In genomic region chr15:99562238-99562637, GRCh38 we compare ENCODE assay signal across 21 cellular contexts.
"Had no signal": no experiment of that assay in that cellular context is flagged by ENCODE, and none has a peak within 500 bp of the region (broad histone marks: within the 10 kb centered on the region; RNA-seq: fewer than 3 reads in every experiment).

No MANE protein-coding gene starts in this region.

- H3K36me3 ChIP-seq: neutrophil, tibial nerve, vagina had no signal

- H3K4me3 Mint-ChIP-seq: activated CD8-positive, alpha-beta T cell treated with anti-CD3 and anti-CD28 coated beads for 36 hours; stimulated activated effector memory CD8-positive, alpha-beta T cell treated with anti-CD3 and anti-CD28 coated beads, Interleukin-12 subunit alpha, Interleukin-12 subunit beta, amount 100 ng/mL, for 72 hours; WTC11 had no signal

- H3K4me2 ChIP-seq: hepatocyte had no signal

- H3K9me3 ChIP-seq: mucosa of descending colon, neutrophil, tibial nerve, vagina had no signal

- DNase-seq: activated CD4-positive, alpha-beta T cell treated with anti-CD3 and anti-CD28 coated beads for 48 hours; activated CD8-positive, alpha-beta memory T cell treated with anti-CD3 and anti-CD28 coated beads, Interleukin-2, amount 50 U/mL, for 4 hours; activated CD8-positive, alpha-beta T cell treated with anti-CD3 and anti-CD28 coated beads for 36 hours; activated gamma-delta T cell; activated T-cell treated with anti-CD3 and anti-CD28 coated beads, Interleukin-2, amount 50 U/mL, for 48 hours; caudate nucleus; islet precursor cell; mucosa of descending colon; naive thymus-derived CD8-positive, alpha-beta T cell; stimulated activated CD4-positive, alpha-beta T cell treated with anti-CD3 and anti-CD28 coated beads, Interleukin-12 subunit alpha, Interleukin-12 subunit beta, amount 100 ng/mL, for 4 hours; stimulated activated CD4-positive, alpha-beta T cell treated with anti-CD3 and anti-CD28 coated beads, Interleukin-2, amount 100 ng/mL, for 24 hours; T-helper 9 cell had no signal

- FAIRE-seq: colon had no signal

- H3K4me3 ChIP-seq: hepatocyte, mucosa of descending colon, tibial nerve, vagina had no signal

- H2AFZ ChIP-seq: hepatocyte had no signal

- H3K27ac ChIP-seq: hepatocyte, neutrophil, vagina had no signal

- H3K27me3 Mint-ChIP-seq: naive thymus-derived CD8-positive, alpha-beta T cell had no signal

- H3K36me3 Mint-ChIP-seq: naive thymus-derived CD8-positive, alpha-beta T cell; WTC11 had no signal

- ATAC-seq: activated CD8-positive, alpha-beta T cell treated with anti-CD3 and anti-CD28 coated beads for 36 hours; activated naive CD4-positive, alpha-beta T cell treated with anti-CD3 and anti-CD28 coated beads, Interleukin-2, amount 50 U/mL, for 72 hours; esophagus mucosa; mucosa of descending colon; naive thymus-derived CD8-positive, alpha-beta T cell; stimulated activated effector memory CD8-positive, alpha-beta T cell treated with anti-CD3 and anti-CD28 coated beads, Interleukin-12 subunit alpha, Interleukin-12 subunit beta, amount 100 ng/mL, for 72 hours; WTC11 had no signal

- H3K9me3 Mint-ChIP-seq: activated CD8-positive, alpha-beta T cell treated with anti-CD3 and anti-CD28 coated beads for 36 hours; activated naive CD4-positive, alpha-beta T cell treated with anti-CD3 and anti-CD28 coated beads, Interleukin-2, amount 50 U/mL, for 72 hours; naive thymus-derived CD8-positive, alpha-beta T cell; stimulated activated effector memory CD8-positive, alpha-beta T cell treated with anti-CD3 and anti-CD28 coated beads, Interleukin-12 subunit alpha, Interleukin-12 subunit beta, amount 100 ng/mL, for 72 hours; WTC11 had no signal

- H3K27ac Mint-ChIP-seq: activated CD8-positive, alpha-beta T cell treated with anti-CD3 and anti-CD28 coated beads for 36 hours; activated naive CD4-positive, alpha-beta T cell treated with anti-CD3 and anti-CD28 coated beads, Interleukin-2, amount 50 U/mL, for 72 hours; WTC11 had no signal

- H3K27me3 ChIP-seq: hepatocyte, tibial nerve, vagina had no signal
